1 cellular context compared by ENCODE assay signal in the genomic region with DNA sequence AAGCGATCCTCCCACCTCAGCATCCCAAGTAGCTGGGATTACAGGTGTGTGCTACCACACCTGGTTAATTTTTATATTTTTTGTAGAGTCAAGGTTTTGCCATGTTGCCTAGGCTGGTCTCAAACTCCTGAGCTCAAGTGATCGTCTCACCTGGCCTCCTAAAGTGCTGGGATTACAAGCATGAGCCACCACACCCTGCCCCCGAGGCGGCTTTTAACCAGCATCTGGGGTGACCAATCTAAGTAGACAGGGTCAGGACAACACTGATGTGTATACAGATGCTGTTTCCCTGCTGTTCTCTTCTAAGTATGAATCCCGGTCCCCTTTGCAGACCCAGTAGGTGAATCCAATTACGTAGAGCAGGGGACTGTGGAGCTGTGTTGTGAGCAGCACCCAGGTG.
TF ChIP-seq lines count a peak whose summit lies in the region.

No MANE protein-coding gene starts in this region.

TF ChIP-seq in GM23338, 12 proteins besides CTCF, POLR2A, EP300 and RAD21 (continued from another document):
- TF ChIP-seq, protein P1, sequence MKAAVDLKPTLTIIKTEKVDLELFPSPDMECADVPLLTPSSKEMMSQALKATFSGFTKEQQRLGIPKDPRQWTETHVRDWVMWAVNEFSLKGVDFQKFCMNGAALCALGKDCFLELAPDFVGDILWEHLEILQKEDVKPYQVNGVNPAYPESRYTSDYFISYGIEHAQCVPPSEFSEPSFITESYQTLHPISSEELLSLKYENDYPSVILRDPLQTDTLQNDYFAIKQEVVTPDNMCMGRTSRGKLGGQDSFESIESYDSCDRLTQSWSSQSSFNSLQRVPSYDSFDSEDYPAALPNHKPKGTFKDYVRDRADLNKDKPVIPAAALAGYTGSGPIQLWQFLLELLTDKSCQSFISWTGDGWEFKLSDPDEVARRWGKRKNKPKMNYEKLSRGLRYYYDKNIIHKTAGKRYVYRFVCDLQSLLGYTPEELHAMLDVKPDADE (IDR thresholded peaks at IDR 0.05): no peak
- no peak for TF ChIP-seq NANOG (IDR thresholded peaks at IDR 0.05; ENCODE audit: borderline replicate concordance)
- no peak for TF ChIP-seq ZNF462 (CRISPR knock-in tag; IDR thresholded peaks at IDR 0.05)
TF ChIP-seq in GM23338: peak in this region for 0.
